ENCODE assay signal across 8 cellular contexts in genomic region chr3:49721861-49722781, GRCh38. TPM values are rescaled to one million over a fixed set of nuclear protein-coding genes. Genes with fewer than 3 reads are reported as not detected.
DNase-seq lines count a peak whose midpoint lies in the region; ATAC-seq and TF ChIP-seq lines count a peak whose summit lies in the region.

No MANE protein-coding gene starts in this region.

- no peak overlapping the region for H3K4ac ChIP-seq in trophoblast cell (ENCODE audit: low read depth, low read length)

- intact Hi-C loops in PC-9 (cut with micrococcal nuclease; ENCODE audit: unreplicated experiment): loop anchor here (2.0 to 5.0 kb wide), 2 partner anchors 49 to 80 kb away; partner anchors contain the start of gene INKA1

- H2AK5ac ChIP-seq in trophoblast cell (ENCODE audit: low read length): no peak overlapping the region

- no peaks in the 10 kb centered on the region for H3K9me3 ChIP-seq in DOHH2 (ENCODE audit: control insufficient read depth, insufficient read depth, low read length)
- no peaks in the 10 kb centered on the region for H3K9me3 ChIP-seq in PC-9 (ENCODE audit: insufficient read depth, low read depth)
- peaks cover 8% of the 10 kb centered on the region for H3K9me3 ChIP-seq in trophoblast cell (ENCODE audit: insufficient read depth, low read depth, low read length)

- DNase-seq in PC-9 (no peak), endothelial cell (ENCODE audit: low spot score) (no peak), trophoblast cell (no peak), NCI-H2171 treated with DMSO at 0.1 percent for 48 hours (lab: John Stamatoyannopoulos, UW) (no peak), NCI-H2227 treated with DMSO at 0.1 percent for 48 hours (lab: John Stamatoyannopoulos, UW) (no peak), NCI-H524 (lab: John Stamatoyannopoulos, UW) (no peak)

- H3K36me3 ChIP-seq in DOHH2 (ENCODE audit: control insufficient read depth, low read length): peaks cover 65% of the 10 kb centered on the region
- no peaks in the 10 kb centered on the region for H3K36me3 ChIP-seq in PC-9 (ENCODE audit: low read depth)
- peaks cover 45 to 46% of the 10 kb centered on the region in 2 experiments for H3K36me3 ChIP-seq in trophoblast cell (ENCODE audit: control insufficient read depth in 1 of 2, insufficient read depth in 2 of 2, low read length in 2 of 2)

- peak overlapping the region; percentile 90 for H3K4me3 ChIP-seq in DOHH2 (ENCODE audit: low read length)
- no peak overlapping the region; the same call in 1 of the 2 replicates for H3K4me3 ChIP-seq in PC-9
- H3K4me3 ChIP-seq in trophoblast cell (ENCODE audit: low read depth, low read length): no peak overlapping the region

- H3K27ac ChIP-seq in DOHH2 (ENCODE audit: low read depth, low read length) (no peak overlapping the region), PC-9 (no peak overlapping the region), trophoblast cell (ENCODE audit: low read depth, low read length) (no peak overlapping the region)

- ATAC-seq in HG03108 (IDR thresholded peaks at IDR 0.05; ENCODE audit: unreplicated experiment): no peak

- TF ChIP-seq CTCF in DOHH2 (IDR thresholded peaks at IDR 0.05; ENCODE audit: low read depth, low read length, poor library complexity, severe bottlenecking) (no peak), PC-9 (conservative IDR thresholded peaks at IDR 0.05) (no peak), endothelial cell (IDR thresholded peaks at IDR 0.05; ENCODE audit: unreplicated experiment) (no peak)

- peak overlapping the region; percentile 57 for H3K27ac Mint-ChIP-seq in endothelial cell (ENCODE audit: unreplicated experiment)

- H2AFZ ChIP-seq in PC-9: no peak overlapping the region
- no peak overlapping the region for H2AFZ ChIP-seq in trophoblast cell (ENCODE audit: insufficient read depth, low read length, poor library complexity)

- H3K9me2 ChIP-seq in DOHH2 (replicated peaks; ENCODE audit: control insufficient read depth, low read length) (no peaks in the 10 kb centered on the region), PC-9 (ENCODE audit: insufficient read depth) (no peaks in the 10 kb centered on the region)

- no peak overlapping the region for H3K9ac ChIP-seq in trophoblast cell (ENCODE audit: low read length)

- H2BK12ac ChIP-seq in trophoblast cell (ENCODE audit: low read length): no peak overlapping the region

- peaks cover 53% of the 10 kb centered on the region for H3K4me1 ChIP-seq in DOHH2 (ENCODE audit: control insufficient read depth, low read length)
- H3K4me1 ChIP-seq in PC-9 (replicated peaks; ENCODE audit: insufficient read depth): peaks cover 13% of the 10 kb centered on the region; the same call in 1 of the 2 replicates
- H3K4me1 ChIP-seq in trophoblast cell (ENCODE audit: control insufficient read depth in 1 of 2, insufficient read depth in 2 of 2, low read length in 2 of 2): peaks cover 13 to 20% of the 10 kb centered on the region in 2 experiments

- H3K36me3 Mint-ChIP-seq in endothelial cell (ENCODE audit: low read depth, unreplicated experiment): peaks cover 4% of the 10 kb centered on the region

- no peak overlapping the region for H2BK5ac ChIP-seq in trophoblast cell (ENCODE audit: low read depth, low read length, poor library complexity)

- H3F3A ChIP-seq in DOHH2 (ENCODE audit: control insufficient read depth, insufficient read depth): peaks cover 7% of the 10 kb centered on the region
- peaks cover 15% of the 10 kb centered on the region; the same call in 1 of the 2 replicates for H3F3A ChIP-seq in PC-9 (ENCODE audit: insufficient read depth, low read depth)

- no peak overlapping the region for H3K18ac ChIP-seq in trophoblast cell (ENCODE audit: low read length)

- peaks cover 31% of the 10 kb centered on the region for H3K79me2 ChIP-seq in DOHH2 (ENCODE audit: control insufficient read depth, low read length)
- H3K79me2 ChIP-seq in PC-9 (ENCODE audit: low read depth): peaks cover 9% of the 10 kb centered on the region
- peaks cover 9% of the 10 kb centered on the region for H3K79me2 ChIP-seq in trophoblast cell (ENCODE audit: control insufficient read depth, insufficient read depth, low read length, poor library complexity)

- H4K8ac ChIP-seq in trophoblast cell (ENCODE audit: low read depth, low read length): no peak overlapping the region

- no peaks in the 10 kb centered on the region for H3K9me3 Mint-ChIP-seq in endothelial cell (ENCODE audit: unreplicated experiment)

- H3K4me2 ChIP-seq in DOHH2 (ENCODE audit: low read length): peak overlapping the region; percentile 59
- H3K4me2 ChIP-seq in PC-9: peak overlapping the region; percentile 93
- H3K4me2 ChIP-seq in trophoblast cell (ENCODE audit: low read length): no peak overlapping the region

- H3K27me3 Mint-ChIP-seq in endothelial cell (ENCODE audit: unreplicated experiment): peaks cover 22% of the 10 kb centered on the region

- no peak overlapping the region for H3K23ac ChIP-seq in trophoblast cell (ENCODE audit: low read length)

- no CpG with 5 or more reads among the region's 28 CpGs for WGBS in trophoblast cell (ENCODE audit: extremely low coverage, insufficient coverage, insufficient read length)

- peaks cover 9% of the 10 kb centered on the region for H3K79me1 ChIP-seq in trophoblast cell (ENCODE audit: low read length)

- H3K27me3 ChIP-seq in DOHH2 (ENCODE audit: control insufficient read depth, low read length) (no peaks in the 10 kb centered on the region), PC-9 (ENCODE audit: insufficient read depth, low read depth) (no peaks in the 10 kb centered on the region), trophoblast cell (ENCODE audit: insufficient read depth, low read length) (no peaks in the 10 kb centered on the region)

- H2BK120ac ChIP-seq in trophoblast cell (ENCODE audit: insufficient read depth, low read length, poor library complexity): no peak overlapping the region

- peaks cover 14% of the 10 kb centered on the region for H3K4me1 Mint-ChIP-seq in endothelial cell (ENCODE audit: unreplicated experiment)

- H4K91ac ChIP-seq in trophoblast cell (ENCODE audit: low read depth, low read length): no peak overlapping the region

- no TSS peak for BruUV-seq in PC-9 (replicated peaks; lab: Mats Ljungman, UMichigan)

- H4K12ac ChIP-seq in trophoblast cell (ENCODE audit: low read depth, low read length): peak overlapping the region; percentile 18

- H3K4me3 Mint-ChIP-seq in endothelial cell (ENCODE audit: unreplicated experiment): peak overlapping the region; percentile 96

- CTCF ChIA-PET in PC-9 (lab: Charles Lee): no interaction called here

- POLR2A ChIA-PET in PC-9 (lab: Charles Lee; ENCODE audit: unreplicated experiment): interaction anchor here (0.5 kb wide), 1 partner anchor 711 kb away, joined by 6 read pairs; no protein-coding TSS in a partner anchor

- H3K14ac ChIP-seq in trophoblast cell (ENCODE audit: low read length): no peak overlapping the region

- H4K20me1 ChIP-seq in DOHH2 (ENCODE audit: control insufficient read depth, insufficient read depth, low read depth, low read length) (no peaks in the 10 kb centered on the region), PC-9 (ENCODE audit: insufficient read depth) (no peaks in the 10 kb centered on the region)

RNA-seq across cellular contexts. Expression of gene GMPPB, which starts 1.6 kb away (rescaled TPM):
- total RNA-seq in PC-9 (2021) (20.4 and 24.2 TPM in 2 replicates), endothelial cell (ENCODE audit: unreplicated experiment) (21.3 TPM)
- polyA plus RNA-seq in trophoblast cell (2013): 39.9 and 42.9 TPM in 2 replicates

RNA-seq across cellular contexts. Expression of gene AMIGO3, which starts 2.6 kb away (rescaled TPM):
- 1.0 TPM in 1 of 2 replicates, not detected in the other for total RNA-seq in PC-9 (2021)
- 0.56 TPM for total RNA-seq in endothelial cell (ENCODE audit: unreplicated experiment)
- 4.6 and 4.9 TPM in 2 replicates for polyA plus RNA-seq in trophoblast cell (2013)

RNA-seq across cellular contexts. Expression of gene RNF123, which starts 32.8 kb away (rescaled TPM):
- total RNA-seq in PC-9 (2021): 46.7 and 48.6 TPM in 2 replicates
- 42.3 TPM for total RNA-seq in endothelial cell (ENCODE audit: unreplicated experiment)
- polyA plus RNA-seq in trophoblast cell (2013): 23.4 and 24.3 TPM in 2 replicates

RNA-seq across cellular contexts. Expression of gene MST1, which starts 32.8 kb away (rescaled TPM):
- total RNA-seq in PC-9 (2021): 10.4 and 16.8 TPM in 2 replicates
- 22.0 TPM for total RNA-seq in endothelial cell (ENCODE audit: unreplicated experiment)
- polyA plus RNA-seq in trophoblast cell (2013): 14.1 and 16.4 TPM in 2 replicates

RNA-seq across cellular contexts. Expression of gene APEH, which starts 48.0 kb away (rescaled TPM):
- 131 TPM in 2 replicates for total RNA-seq in PC-9 (2021)
- total RNA-seq in endothelial cell (ENCODE audit: unreplicated experiment): 71.1 TPM
- polyA plus RNA-seq in trophoblast cell (2013): 54.4 and 54.8 TPM in 2 replicates
